Comparison of ENCODE assay signal across 13 cellular contexts in the genomic region with DNA sequence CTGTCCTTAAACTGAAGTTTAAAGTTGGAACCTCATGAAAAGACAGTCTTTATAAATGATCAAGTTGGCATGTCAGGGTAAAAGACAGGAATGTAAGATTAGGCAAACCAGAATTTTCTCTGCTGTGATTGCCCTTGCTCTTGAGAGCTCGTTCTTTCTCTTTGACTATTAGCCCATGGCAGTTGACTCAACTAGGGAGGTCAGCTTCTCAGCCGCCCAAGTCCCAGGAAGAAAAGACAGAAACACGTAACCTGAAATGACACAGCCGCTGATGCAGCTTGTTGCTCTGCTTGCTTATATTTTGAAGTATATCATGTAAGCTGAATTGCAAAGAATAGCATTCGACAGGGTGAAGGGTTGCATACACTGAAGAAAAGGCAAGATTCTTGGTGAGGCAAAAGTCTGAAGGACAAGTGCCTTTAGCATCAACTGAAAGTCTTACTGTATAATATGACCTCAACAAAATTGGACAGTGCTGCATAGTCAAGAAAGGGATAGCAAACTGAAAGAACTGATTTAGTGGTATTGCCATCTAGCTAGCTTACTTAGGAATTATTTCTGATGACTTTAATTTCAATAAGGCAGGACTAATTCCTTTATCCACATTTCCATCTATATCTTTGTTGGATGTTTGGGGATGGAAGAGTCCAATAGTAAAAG. TPM values are rescaled to one million over a fixed set of nuclear protein-coding genes. Genes with fewer than 3 reads are reported as not detected.
DNase-seq lines count a peak whose midpoint lies in the region; ATAC-seq and TF ChIP-seq lines count a peak whose summit lies in the region.
"Had no signal": no experiment of that assay in that cellular context is flagged by ENCODE, and none has a peak within 500 bp of the region (broad histone marks: within the 10 kb centered on the region; RNA-seq: fewer than 3 reads in every experiment).

No MANE protein-coding gene starts in this region.

- TF ChIP-seq CTCF in GM20000 (IDR thresholded peaks at IDR 0.05; ENCODE audit: extremely low read depth, missing control alignments) = no peak
- TF ChIP-seq CTCF in coronary artery (IDR thresholded peaks at IDR 0.05) = no peak
- TF ChIP-seq CTCF in endodermal cell (conservative IDR thresholded peaks at IDR 0.05) = no peak

- DNase-seq in GM20000 (ENCODE audit: low spot score) = peak; percentile 29
- DNase-seq in memory B cell (ENCODE audit: low spot score in 2 of 2) = no peak
- DNase-seq in coronary artery (ENCODE audit: low spot score) = no peak
- DNase-seq in DMS53 (lab: John Stamatoyannopoulos, UW) = no peak
- no peak for DNase-seq in SIG-M5 (lab: John Stamatoyannopoulos, UW)
- DNase-seq in endodermal cell = no peak
- DNase-seq: DMS 273 treated with DMSO at 0.1 percent for 48 hours, Karpas-422, mucosa of descending colon, NCI-H2081 treated with DMSO at 0.1 percent for 48 hours had no signal

- H3K27ac ChIP-seq in coronary artery (no peak overlapping the region), endodermal cell (ENCODE audit: low read depth, low read length) (no peak overlapping the region)
- H3K27ac ChIP-seq: suprapubic skin had no signal

- peaks cover 21% of the 10 kb centered on the region for H3K36me3 Mint-ChIP-seq in memory B cell
- H3K36me3 Mint-ChIP-seq in endodermal cell (ENCODE audit: low read depth) = peaks cover 7% of the 10 kb centered on the region

- H3K9ac ChIP-seq in endodermal cell (ENCODE audit: extremely low read depth, low read length, poor library complexity, severe bottlenecking) = no peak overlapping the region

- H3K4me3 Mint-ChIP-seq in memory B cell (no peak overlapping the region), endodermal cell (no peak overlapping the region)

- peaks cover 25% of the 10 kb centered on the region for H3K9me3 ChIP-seq in endodermal cell (ENCODE audit: control insufficient read depth, low read length)
- H3K9me3 ChIP-seq: mucosa of descending colon, suprapubic skin had no signal

- H3K27me3 Mint-ChIP-seq in memory B cell (no peaks in the 10 kb centered on the region), endodermal cell (ENCODE audit: insufficient read depth) (no peaks in the 10 kb centered on the region)

- H3K4me3 ChIP-seq in coronary artery (no peak overlapping the region), endodermal cell (ENCODE audit: low read length) (no peak overlapping the region)
- H3K4me3 ChIP-seq: mucosa of descending colon, suprapubic skin had no signal

- H3K4me1 Mint-ChIP-seq in memory B cell (peaks cover 38% of the 10 kb centered on the region), endodermal cell (peaks cover 27% of the 10 kb centered on the region)

- H3K36me3 ChIP-seq in endodermal cell (ENCODE audit: control insufficient read depth, insufficient read depth, low read length) = no peaks in the 10 kb centered on the region
- H3K36me3 ChIP-seq: suprapubic skin had no signal

- H3K4me1 ChIP-seq in endodermal cell (ENCODE audit: control insufficient read depth, insufficient read depth, low read length) = peaks cover 8% of the 10 kb centered on the region
- H3K4me1 ChIP-seq: suprapubic skin had no signal

- ATAC-seq in GM18519 (IDR thresholded peaks at IDR 0.05; ENCODE audit: low FRiP score, unreplicated experiment) = peak; percentile 66
- peak; percentile 94 for ATAC-seq in HG03039 (IDR thresholded peaks at IDR 0.05; ENCODE audit: unreplicated experiment)
- no peak for ATAC-seq in memory B cell (ENCODE audit: low read depth)
- ATAC-seq: mucosa of descending colon had no signal

- no peaks in the 10 kb centered on the region for H3K27me3 ChIP-seq in endodermal cell (ENCODE audit: control insufficient read depth, insufficient read depth, low read length, poor library complexity, severe bottlenecking)
- H3K27me3 ChIP-seq: suprapubic skin had no signal

- peak overlapping the region; percentile 84 for H3K27ac Mint-ChIP-seq in memory B cell
- H3K27ac Mint-ChIP-seq in endodermal cell = no peak overlapping the region

- WGBS in endodermal cell (ENCODE audit: insufficient coverage in 1 of 2, insufficient read length in 1 of 2), 2 experiments = 88 to 89% methylated on average over 5 of the region's 5 CpGs

- no peaks in the 10 kb centered on the region for H3K9me3 Mint-ChIP-seq in memory B cell
- peaks cover 23% of the 10 kb centered on the region for H3K9me3 Mint-ChIP-seq in endodermal cell

RNA-seq across cellular contexts. Expression of a gene that starts 54.7 kb away (rescaled TPM):
- total RNA-seq in endodermal cell = under 1 TPM in 1 of 2 donors, not detected in 1; 0.86 TPM
- 7.4 TPM for polyA plus RNA-seq in endodermal cell (2013, experiment 1 of 2)
- polyA plus RNA-seq in endodermal cell (2013, experiment 2 of 2) = 8.9 TPM
